28 cellular contexts compared by ENCODE assay signal in the genomic region with DNA sequence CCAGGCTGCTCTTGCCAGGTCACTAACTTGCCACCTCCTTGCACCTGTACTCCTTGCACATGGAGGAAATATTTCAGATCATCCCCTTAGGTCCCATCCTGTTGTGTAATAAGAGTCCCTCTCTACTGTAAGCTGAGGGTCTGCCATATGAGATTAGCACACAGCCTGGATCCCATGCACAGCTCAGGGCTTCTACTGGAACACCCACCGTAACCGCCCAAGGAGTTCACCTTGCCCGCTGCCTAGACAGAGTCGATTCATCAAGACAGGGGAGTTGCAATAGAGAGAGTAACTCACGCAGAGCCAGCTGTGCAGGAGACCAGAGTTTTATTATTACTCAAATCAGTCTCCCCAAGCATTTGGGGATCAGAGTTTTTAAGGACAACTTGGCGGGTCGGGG.
"Had no signal": no experiment of that assay in that cellular context is flagged by ENCODE, and none has a peak within 500 bp of the region (broad histone marks: within the 10 kb centered on the region; RNA-seq: fewer than 3 reads in every experiment).

No MANE protein-coding gene starts in this region.

- H3K4me3 ChIP-seq: stomach, suprapubic skin, testis, thoracic aorta, thyroid gland, tibial artery, tibial nerve, transverse colon, upper lobe of left lung, upper lobe of right lung, uterus, vagina had no signal

- DNase-seq: stimulated activated CD4-positive, alpha-beta T cell treated with anti-CD3 and anti-CD28 coated beads, Interleukin-2, amount 100 ng/mL, for 48 hours; stimulated activated CD4-positive, alpha-beta T cell treated with anti-CD3 and anti-CD28 coated beads, Interleukin-4, amount 100 ng/mL, for 1 hour; stimulated activated CD4-positive, alpha-beta T cell treated with anti-CD3 and anti-CD28 coated beads, Interleukin-4, amount 100 ng/mL, for 24 hours; stimulated activated CD4-positive, alpha-beta T cell treated with anti-CD3 and anti-CD28 coated beads, Interleukin-4, amount 100 ng/mL, for 4 hours; stimulated activated CD8-positive, alpha-beta memory T cell treated with anti-CD3 and anti-CD28 coated beads, Interleukin-4, amount 100 ng/mL, for 48 hours; stimulated activated naive B cell treated with anti-CD40 and anti-IgM and Interleukin-4, amounts not matched to agents 10 μg/mL and 1 μg/mL and 100 μg/mL, for 72 hours; stimulated activated naive CD4-positive, alpha-beta T cell; stimulated activated naive CD4-positive, alpha-beta T cell treated with Interleukin-2 at 50 U/mL for 16 hours; stimulated activated naive CD8-positive, alpha-beta T cell treated with anti-CD3 and anti-CD28 coated beads, Interleukin-15, amount 100 ng/mL, for 72 hours; stimulated activated naive CD8-positive, alpha-beta T cell treated with anti-CD3 and anti-CD28 coated beads, Interleukin-15, Interleukin-2, amounts not matched to agents 100 U/mL and 50 U/mL, for 24 hours; stomach; substantia nigra; testis; thyroid gland; tibial artery; transverse colon; trophoblast cell; upper lobe of left lung; upper lobe of right lung; uterus had no signal

- H3K27me3 Mint-ChIP-seq: stimulated activated memory B cell treated with anti-CD40 and anti-IgM and Interleukin-4, amounts not matched to agents 10 μg/mL and 1 μg/mL and 100 μg/mL, for 72 hours; stimulated activated naive B cell treated with anti-CD40 and anti-IgM and Interleukin-4, amounts not matched to agents 10 μg/mL and 1 μg/mL and 100 μg/mL, for 72 hours; stimulated activated naive CD8-positive, alpha-beta T cell treated with anti-CD3 and anti-CD28 coated beads, Interleukin-15, amount 100 ng/mL, for 72 hours; stimulated activated naive CD8-positive, alpha-beta T cell treated with anti-CD3 and anti-CD28 coated beads, Interleukin-15, Interleukin-2, amounts not matched to agents 100 ng/mL and 50 ng/mL, for 24 hours; type B pancreatic cell had no signal

- H3K27ac Mint-ChIP-seq: stimulated activated effector memory CD8-positive, alpha-beta T cell treated with anti-CD3 and anti-CD28 coated beads, Interleukin-12 subunit alpha, Interleukin-12 subunit beta, amount 100 ng/mL, for 72 hours; stimulated activated memory B cell treated with anti-CD40 and anti-IgM and Interleukin-4, amounts not matched to agents 10 μg/mL and 1 μg/mL and 100 μg/mL, for 72 hours; stimulated activated naive B cell treated with anti-CD40 and anti-IgM and Interleukin-4, amounts not matched to agents 10 μg/mL and 1 μg/mL and 100 μg/mL, for 72 hours; stimulated activated naive CD8-positive, alpha-beta T cell treated with anti-CD3 and anti-CD28 coated beads, Interleukin-15, amount 100 ng/mL, for 72 hours; stimulated activated naive CD8-positive, alpha-beta T cell treated with anti-CD3 and anti-CD28 coated beads, Interleukin-15, Interleukin-2, amounts not matched to agents 100 ng/mL and 50 ng/mL, for 24 hours; type B pancreatic cell had no signal

- H3K4me1 ChIP-seq: stomach, suprapubic skin, testis, thyroid gland, tibial nerve, transverse colon, upper lobe of left lung, upper lobe of right lung, uterus, vagina had no signal

- H3K9me3 Mint-ChIP-seq: stimulated activated naive CD8-positive, alpha-beta T cell treated with anti-CD3 and anti-CD28 coated beads, Interleukin-15, Interleukin-2, amounts not matched to agents 100 ng/mL and 50 ng/mL, for 24 hours; type B pancreatic cell had no signal

- H3K4me3 Mint-ChIP-seq: stimulated activated effector memory CD8-positive, alpha-beta T cell treated with anti-CD3 and anti-CD28 coated beads, Interleukin-12 subunit alpha, Interleukin-12 subunit beta, amount 100 ng/mL, for 72 hours; stimulated activated memory B cell treated with anti-CD40 and anti-IgM and Interleukin-4, amounts not matched to agents 10 μg/mL and 1 μg/mL and 100 μg/mL, for 72 hours; stimulated activated naive B cell treated with anti-CD40 and anti-IgM and Interleukin-4, amounts not matched to agents 10 μg/mL and 1 μg/mL and 100 μg/mL, for 72 hours; stimulated activated naive CD8-positive, alpha-beta T cell treated with anti-CD3 and anti-CD28 coated beads, Interleukin-15, amount 100 ng/mL, for 72 hours; stimulated activated naive CD8-positive, alpha-beta T cell treated with anti-CD3 and anti-CD28 coated beads, Interleukin-15, Interleukin-2, amounts not matched to agents 100 ng/mL and 50 ng/mL, for 24 hours; type B pancreatic cell had no signal

- H3K4me1 Mint-ChIP-seq: stimulated activated effector memory CD8-positive, alpha-beta T cell treated with anti-CD3 and anti-CD28 coated beads, Interleukin-12 subunit alpha, Interleukin-12 subunit beta, amount 100 ng/mL, for 72 hours; stimulated activated memory B cell treated with anti-CD40 and anti-IgM and Interleukin-4, amounts not matched to agents 10 μg/mL and 1 μg/mL and 100 μg/mL, for 72 hours; stimulated activated naive B cell treated with anti-CD40 and anti-IgM and Interleukin-4, amounts not matched to agents 10 μg/mL and 1 μg/mL and 100 μg/mL, for 72 hours; stimulated activated naive CD8-positive, alpha-beta T cell treated with anti-CD3 and anti-CD28 coated beads, Interleukin-15, amount 100 ng/mL, for 72 hours had no signal

- H3K36me3 ChIP-seq: stomach, suprapubic skin, thoracic aorta, thyroid gland, tibial artery, tibial nerve, transverse colon, upper lobe of left lung, upper lobe of right lung, uterus, vagina had no signal

- ATAC-seq: stimulated activated effector memory CD8-positive, alpha-beta T cell treated with anti-CD3 and anti-CD28 coated beads, Interleukin-12 subunit alpha, Interleukin-12 subunit beta, amount 100 ng/mL, for 72 hours; stimulated activated memory B cell treated with anti-CD40 and anti-IgM and Interleukin-4, amounts not matched to agents 10 μg/mL and 1 μg/mL and 100 μg/mL, for 72 hours; stimulated activated naive B cell treated with anti-CD40 and anti-IgM and Interleukin-4, amounts not matched to agents 10 μg/mL and 1 μg/mL and 100 μg/mL, for 72 hours; stimulated activated naive CD8-positive, alpha-beta T cell treated with anti-CD3 and anti-CD28 coated beads, Interleukin-15, amount 100 ng/mL, for 72 hours; stimulated activated naive CD8-positive, alpha-beta T cell treated with anti-CD3 and anti-CD28 coated beads, Interleukin-15, Interleukin-2, amounts not matched to agents 100 U/mL and 50 U/mL, for 24 hours; upper lobe of right lung had no signal

- H3K27me3 ChIP-seq: stomach, suprapubic skin, testis, thyroid gland, tibial artery, tibial nerve, transverse colon, upper lobe of left lung, upper lobe of right lung, uterus, vagina had no signal

- H3K27ac ChIP-seq: stomach, suprapubic skin, testis, thoracic aorta, thyroid gland, tibial artery, tibial nerve, transverse colon, upper lobe of left lung, upper lobe of right lung, uterus, vagina had no signal

- H3K9me3 ChIP-seq: stomach, testis, thoracic aorta, thyroid gland, tibial artery, tibial nerve, transverse colon, upper lobe of left lung, upper lobe of right lung, uterus, vagina had no signal

- H3K36me3 Mint-ChIP-seq: stimulated activated effector memory CD8-positive, alpha-beta T cell treated with anti-CD3 and anti-CD28 coated beads, Interleukin-12 subunit alpha, Interleukin-12 subunit beta, amount 100 ng/mL, for 72 hours; stimulated activated memory B cell treated with anti-CD40 and anti-IgM and Interleukin-4, amounts not matched to agents 10 μg/mL and 1 μg/mL and 100 μg/mL, for 72 hours; stimulated activated naive B cell treated with anti-CD40 and anti-IgM and Interleukin-4, amounts not matched to agents 10 μg/mL and 1 μg/mL and 100 μg/mL, for 72 hours; type B pancreatic cell had no signal
